ENCODE assay signal across 1 cellular context in the genomic region with DNA sequence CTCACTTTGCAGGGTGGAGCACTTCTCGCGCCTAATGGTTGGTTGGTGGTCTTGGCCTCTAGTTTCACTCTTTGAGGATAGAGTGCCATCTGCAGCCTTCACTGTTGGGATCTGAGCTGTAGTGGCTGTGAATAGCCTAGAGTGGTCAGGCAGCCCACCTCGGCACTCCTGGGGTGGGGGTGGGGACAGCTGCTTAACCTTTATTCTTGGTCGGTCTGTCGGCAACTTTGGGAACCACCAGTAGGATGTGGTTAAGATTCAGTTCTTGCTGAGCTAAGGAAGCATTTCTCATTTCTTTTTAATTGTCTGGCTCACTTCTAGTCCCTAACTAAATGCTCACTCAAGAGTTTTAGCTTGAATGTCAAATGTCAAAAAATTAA.
TF ChIP-seq lines count a peak whose summit lies in the region.

No MANE protein-coding gene starts in this region.

TF ChIP-seq in GM12878, 131 proteins besides CTCF, POLR2A, EP300 and RAD21:
- TF ChIP-seq MLLT1 (IDR thresholded peaks at IDR 0.05) (no peak), NRF1 (conservative IDR thresholded peaks at IDR 0.05; ENCODE audit: low read depth, low read length) (no peak), BMI1 (IDR thresholded peaks at IDR 0.05; ENCODE audit: borderline replicate concordance) (no peak), ZSCAN29 (IDR thresholded peaks at IDR 0.05) (no peak), MEF2B (IDR thresholded peaks at IDR 0.05; ENCODE audit: partially characterized antibody, poor library complexity, severe bottlenecking) (no peak), IRF3 (IDR thresholded peaks at IDR 0.05) (no peak), NR2F1 (conservative IDR thresholded peaks at IDR 0.05) (0 out of 2 replicates have a peak, but pooled peaks have one; percentile 22), GATAD2B (conservative IDR thresholded peaks at IDR 0.05; ENCODE audit: low read depth) (no peak), FOXM1 (IDR thresholded peaks at IDR 0.05; ENCODE audit: low read depth, low read length) (no peak), MTA2 (IDR thresholded peaks at IDR 0.05; ENCODE audit: low read depth) (peak; percentile 49; the same call in 1 of the 2 replicates), IKZF2 (IDR thresholded peaks at IDR 0.05) (peak in 1 of 2 experiments; percentile 31; a peak in 1 of 4 replicates), MXI1 (IDR thresholded peaks at IDR 0.05; ENCODE audit: low read depth, low read length) (no peak), EED (IDR thresholded peaks at IDR 0.05; ENCODE audit: low read depth) (0 out of 2 replicates have a peak, but pooled peaks have one; percentile 36), ZNF217 (IDR thresholded peaks at IDR 0.05) (no peak), PAX8 (IDR thresholded peaks at IDR 0.05) (no peak), RUNX3 (IDR thresholded peaks at IDR 0.05; ENCODE audit: low read length) (peak; percentile 74), CREM (IDR thresholded peaks at IDR 0.05; ENCODE audit: low read depth) (no peak), SPI1 (IDR thresholded peaks at IDR 0.05; ENCODE audit: borderline replicate concordance, insufficient read depth, low read depth, low read length) (peak; percentile 3; the same call in 1 of the 2 replicates), SUPT20H (IDR thresholded peaks at IDR 0.05; ENCODE audit: borderline replicate concordance, control insufficient read depth, low read depth, low read length) (no peak), JUND (IDR thresholded peaks at IDR 0.05; ENCODE audit: low read depth, low read length) (no peak), BCL11A (IDR thresholded peaks at IDR 0.05; ENCODE audit: low read depth, low read length) (peak; percentile 38; the same call in 1 of the 2 replicates), MYC (IDR thresholded peaks at IDR 0.05; ENCODE audit: insufficient read depth, insufficient read length, insufficient replicate concordance, low read length, severe bottlenecking) (no peak), MYB (IDR thresholded peaks at IDR 0.05; ENCODE audit: borderline replicate concordance, low read depth, low read length) (no peak), SRF (IDR thresholded peaks at IDR 0.05; ENCODE audit: low read depth in 2 of 2, low read length in 2 of 2) (no peak), IRF5 (IDR thresholded peaks at IDR 0.05; ENCODE audit: borderline replicate concordance) (no peak), NFIC (IDR thresholded peaks at IDR 0.05; ENCODE audit: low read depth, low read length) (peak; percentile 37; the same call in 1 of the 2 replicates), TCF12 (IDR thresholded peaks at IDR 0.05; ENCODE audit: low read depth, low read length) (0 out of 2 replicates have a peak, but pooled peaks have one; percentile 19), SREBF1 (IDR thresholded peaks at IDR 0.05; ENCODE audit: low read length) (no peak), STAT1 (conservative IDR thresholded peaks at IDR 0.05) (no peak), CEBPB (IDR thresholded peaks at IDR 0.05; ENCODE audit: borderline replicate concordance in 1 of 2, low read depth in 2 of 2, low read length in 2 of 2) (no peak), CBFB (IDR thresholded peaks at IDR 0.05; ENCODE audit: low read depth) (no peak), IKZF1 (conservative IDR thresholded peaks at IDR 0.05) (peak; percentile 25; the same call in 1 of the 2 replicates)
- TF ChIP-seq, protein P1, sequence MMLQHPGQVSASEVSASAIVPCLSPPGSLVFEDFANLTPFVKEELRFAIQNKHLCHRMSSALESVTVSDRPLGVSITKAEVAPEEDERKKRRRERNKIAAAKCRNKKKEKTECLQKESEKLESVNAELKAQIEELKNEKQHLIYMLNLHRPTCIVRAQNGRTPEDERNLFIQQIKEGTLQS (IDR thresholded peaks at IDR 0.05; ENCODE audit: borderline replicate concordance, extremely low read depth, low read depth, low read length) = no peak
- TF ChIP-seq, protein P2, sequence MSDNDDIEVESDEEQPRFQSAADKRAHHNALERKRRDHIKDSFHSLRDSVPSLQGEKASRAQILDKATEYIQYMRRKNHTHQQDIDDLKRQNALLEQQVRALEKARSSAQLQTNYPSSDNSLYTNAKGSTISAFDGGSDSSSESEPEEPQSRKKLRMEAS (IDR thresholded peaks at IDR 0.05; ENCODE audit: low read depth, low read length) = no peak
- TF ChIP-seq, protein P3, sequence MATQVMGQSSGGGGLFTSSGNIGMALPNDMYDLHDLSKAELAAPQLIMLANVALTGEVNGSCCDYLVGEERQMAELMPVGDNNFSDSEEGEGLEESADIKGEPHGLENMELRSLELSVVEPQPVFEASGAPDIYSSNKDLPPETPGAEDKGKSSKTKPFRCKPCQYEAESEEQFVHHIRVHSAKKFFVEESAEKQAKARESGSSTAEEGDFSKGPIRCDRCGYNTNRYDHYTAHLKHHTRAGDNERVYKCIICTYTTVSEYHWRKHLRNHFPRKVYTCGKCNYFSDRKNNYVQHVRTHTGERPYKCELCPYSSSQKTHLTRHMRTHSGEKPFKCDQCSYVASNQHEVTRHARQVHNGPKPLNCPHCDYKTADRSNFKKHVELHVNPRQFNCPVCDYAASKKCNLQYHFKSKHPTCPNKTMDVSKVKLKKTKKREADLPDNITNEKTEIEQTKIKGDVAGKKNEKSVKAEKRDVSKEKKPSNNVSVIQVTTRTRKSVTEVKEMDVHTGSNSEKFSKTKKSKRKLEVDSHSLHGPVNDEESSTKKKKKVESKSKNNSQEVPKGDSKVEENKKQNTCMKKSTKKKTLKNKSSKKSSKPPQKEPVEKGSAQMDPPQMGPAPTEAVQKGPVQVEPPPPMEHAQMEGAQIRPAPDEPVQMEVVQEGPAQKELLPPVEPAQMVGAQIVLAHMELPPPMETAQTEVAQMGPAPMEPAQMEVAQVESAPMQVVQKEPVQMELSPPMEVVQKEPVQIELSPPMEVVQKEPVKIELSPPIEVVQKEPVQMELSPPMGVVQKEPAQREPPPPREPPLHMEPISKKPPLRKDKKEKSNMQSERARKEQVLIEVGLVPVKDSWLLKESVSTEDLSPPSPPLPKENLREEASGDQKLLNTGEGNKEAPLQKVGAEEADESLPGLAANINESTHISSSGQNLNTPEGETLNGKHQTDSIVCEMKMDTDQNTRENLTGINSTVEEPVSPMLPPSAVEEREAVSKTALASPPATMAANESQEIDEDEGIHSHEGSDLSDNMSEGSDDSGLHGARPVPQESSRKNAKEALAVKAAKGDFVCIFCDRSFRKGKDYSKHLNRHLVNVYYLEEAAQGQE (IDR thresholded peaks at IDR 0.05; ENCODE audit: low read depth, low read length) = no peak
